26 cellular contexts compared by ENCODE assay signal in genomic region chr1:65921461-65921860, GRCh38.
"Had no signal": no experiment of that assay in that cellular context is flagged by ENCODE, and none has a peak within 500 bp of the region (broad histone marks: within the 10 kb centered on the region; RNA-seq: fewer than 3 reads in every experiment).

No MANE protein-coding gene starts in this region.

- ATAC-seq: activated CD8-positive, alpha-beta memory T cell treated with anti-CD3 and anti-CD28 coated beads, Interleukin-2, amount 10 ng/mL, durations not matched to agents 7 days and 5 days; activated naive CD4-positive, alpha-beta T cell treated with anti-CD3 and anti-CD28 coated beads, Interleukin-2, amount 50 U/mL, for 72 hours; activated naive CD8-positive, alpha-beta T cell treated with anti-CD3 and anti-CD28 coated beads, Interleukin-2, amount 50 U/mL, for 24 hours; activated T-cell treated with anti-CD3 and anti-CD28 coated beads, Interleukin-2, amount 50 U/mL, for 4 hours; PC-3 had no signal

- DNase-seq: activated B cell treated with CpG ODN at 0.5 μM for 24 hours; activated CD4-positive, alpha-beta T cell treated with anti-CD3 and anti-CD28 coated beads for 1 hour; activated CD4-positive, alpha-beta T cell treated with anti-CD3 and anti-CD28 coated beads, Interleukin-2, amount 10 ng/mL, durations not matched to agents 24 days and 14 days; activated CD4-positive, alpha-beta T cell treated with anti-CD3 and anti-CD28 coated beads, Interleukin-2, amount 50 U/mL, for 48 hours; activated CD8-positive, alpha-beta memory T cell treated with anti-CD3 and anti-CD28 coated beads, Interleukin-2, amount 10 ng/mL, durations not matched to agents 7 days and 5 days; activated effector memory CD4-positive, alpha-beta T cell treated with anti-CD3 and anti-CD28 coated beads, Interleukin-2, amount 50 U/mL, for 16 hours; activated naive CD4-positive, alpha-beta T cell treated with Interleukin-2 at 50 U/mL for 16 hours; activated naive CD8-positive, alpha-beta T cell treated with anti-CD3 and anti-CD28 coated beads, Interleukin-2, amount 50 U/mL, for 24 hours; activated T-cell treated with anti-CD3 and anti-CD28 coated beads, Interleukin-2, amount 50 U/mL, for 4 hours; amniotic stem cell; KG1; MV-4-11; NCI-H1092 treated with DMSO at 0.1 percent for 48 hours; NCI-H1417 treated with DMSO at 0.1 percent for 48 hours; NCI-H1694; NCI-H2029; NCI-H2107; NCI-H2171 treated with DMSO at 0.1 percent for 48 hours; NCI-H226; NCI-H510A treated with DMSO at 0.1 percent for 48 hours; NCI-H69; PC-3; SHP77 treated with DMSO at 0.1 percent for 48 hours had no signal

- FAIRE-seq: astrocyte, RCC 7860 had no signal
